ENCODE assay signal across 9 cellular contexts in genomic region chr16:5509794-5510193, GRCh38.
"Had no signal": no experiment of that assay in that cellular context is flagged by ENCODE, and none has a peak within 500 bp of the region (broad histone marks: within the 10 kb centered on the region; RNA-seq: fewer than 3 reads in every experiment).

No MANE protein-coding gene starts in this region.

- H3K4me3 ChIP-seq: tibial nerve had no signal

- H3K4me1 ChIP-seq: tibial nerve had no signal

- DNase-seq: activated CD4-positive, alpha-beta T cell treated with anti-CD3 and anti-CD28 coated beads, Interleukin-2, amount 50 U/mL, for 4 hours; activated naive CD8-positive, alpha-beta T cell treated with anti-CD3 and anti-CD28 coated beads, Interleukin-2, amount 10 ng/mL, durations not matched to agents 7 days and 5 days; cerebellar nuclear complex; dermis blood vessel endothelial cell; natural killer cell; right cardiac atrium had no signal

- H3K9me3 ChIP-seq: tibial nerve had no signal

- ATAC-seq: activated CD4-positive, CD25-positive, alpha-beta regulatory T cell treated with anti-CD3 and anti-CD28 coated beads, Interleukin-2, amount 50 U/mL, for 24 hours; natural killer cell; right cardiac atrium; stimulated activated effector memory CD8-positive, alpha-beta T cell treated with anti-CD3 and anti-CD28 coated beads, Interleukin-12 subunit alpha, Interleukin-12 subunit beta, amount 100 ng/mL, for 72 hours had no signal

- H3K36me3 ChIP-seq: tibial nerve had no signal

- H3K27me3 ChIP-seq: tibial nerve had no signal
